ENCODE assay signal across 8 cellular contexts in genomic region chr1:85463666-85464496, GRCh38. TPM values are rescaled to one million over a fixed set of nuclear protein-coding genes. Genes with fewer than 3 reads are reported as not detected.
DNase-seq lines count a peak whose midpoint lies in the region; ATAC-seq, FAIRE-seq and TF ChIP-seq lines count a peak whose summit lies in the region.

No MANE protein-coding gene starts in this region.

- DNase-seq in AG04450 (ENCODE audit: low read depth, low spot score), result no peak
- peak; percentile 1 for DNase-seq in SK-N-DZ (ENCODE audit: low spot score)
- peak; percentile 68 for DNase-seq in fibroblast of gingiva (ENCODE audit: low read depth)
- no peak for DNase-seq in COLO829 (ENCODE audit: low spot score)
- DNase-seq in D721Med (ENCODE audit: insufficient read length, low spot score), result no peak

- ATAC-seq in GM21447 (IDR thresholded peaks at IDR 0.05; ENCODE audit: unreplicated experiment), result peak; percentile 6
- no peak for ATAC-seq in HG02642 (IDR thresholded peaks at IDR 0.05; ENCODE audit: poor library complexity, unreplicated experiment)

- peak overlapping the region; percentile 77 to 84 (median 83) for H3K4me3 Mint-ChIP-seq in nephron

- H3K27ac ChIP-seq in AG04450 (ENCODE audit: low read depth, low read length), result peak overlapping the region; percentile 75

- H3K9me3 ChIP-seq in AG04450 (ENCODE audit: control insufficient read depth, insufficient read depth, low read length), result no peaks in the 10 kb centered on the region; the same call in 1 of the 2 replicates

- POLR2A ChIA-PET in AG04450 (lab: Yijun Ruan, JAX), result interaction anchor here (0.6 to 2.0 kb wide), 11 partner anchors 11 to 121 kb away, joined by 3 to 9 read pairs (median 3); partner anchors contain the start of gene CCN1

- H3K27me3 Mint-ChIP-seq in nephron (ENCODE audit: low read depth), result peaks cover 24% of the 10 kb centered on the region

- peak overlapping the region; percentile 82 for H3K4me3 ChIP-seq in AG04450 (ENCODE audit: low read depth, low read length)

- H3K9me3 Mint-ChIP-seq in nephron, result no peaks in the 10 kb centered on the region

- CTCF ChIA-PET in AG04450 (lab: Charles Lee), result interaction anchor here (0.6 to 2.8 kb wide), 6 partner anchors 118 to 193 kb away, joined by 3 to 21 read pairs (median 4); no protein-coding TSS in a partner anchor

- peaks cover 15% of the 10 kb centered on the region for H3K4me1 Mint-ChIP-seq in nephron

- no peak for FAIRE-seq in D721Med (lab: Jason Lieb, UNC)

- TF ChIP-seq CTCF in AG04450 (IDR thresholded peaks at IDR 0.05; ENCODE audit: low read depth, low read length), result no peak
- no peak for TF ChIP-seq CTCF in nephron (IDR thresholded peaks at IDR 0.05; ENCODE audit: unreplicated experiment in 3 of 3)
- TF ChIP-seq CTCF in D721Med (IDR thresholded peaks at IDR 0.05; ENCODE audit: insufficient read depth, missing control alignments), result no peak

- H3K27ac Mint-ChIP-seq in nephron, result peak overlapping the region; percentile 44 to 63 (median 47)

- no peaks in the 10 kb centered on the region for H3K27me3 ChIP-seq in AG04450 (ENCODE audit: control insufficient read depth, insufficient read depth, low read length)

- H3K36me3 Mint-ChIP-seq in nephron (ENCODE audit: low read depth), result no peaks in the 10 kb centered on the region

RNA-seq across cellular contexts. Expression of gene DDAH1, which starts 1.1 kb away (rescaled TPM):
- 83.7 and 102 TPM in 2 replicates for polyA plus RNA-seq in AG04450 (2011; rRNA removed)
- 67.6 and 85.8 TPM in 2 replicates for polyA minus RNA-seq in AG04450 (2011; rRNA and poly(A)+ RNA removed)
- polyA plus RNA-seq in SK-N-DZ (2014; cell fraction: cytosol; rRNA removed), result 17.4 TPM in 2 replicates
- 6.5 and 10.2 TPM in 2 replicates for polyA plus RNA-seq in SK-N-DZ (2014; cell fraction: nucleus; rRNA removed)

Comparison
In these comparisons a context has a peak if more than half of its experiments do, and no peak if none do; other contexts are left out.
1. DNase-seq: peak in SK-N-DZ (single experiment) and fibroblast of gingiva (single experiment); none in AG04450 (single experiment), COLO829 (single experiment) and D721Med (single experiment).